ENCODE assay signal across 31 cellular contexts in genomic region chr3:13856006-13856405, GRCh38. TPM values are rescaled to one million over a fixed set of nuclear protein-coding genes. Genes with fewer than 3 reads are reported as not detected.
"Had no signal": no experiment of that assay in that cellular context is flagged by ENCODE, and none has a peak within 500 bp of the region (broad histone marks: within the 10 kb centered on the region; RNA-seq: fewer than 3 reads in every experiment).

No MANE protein-coding gene starts in this region.

- H3K9me3 ChIP-seq: esophagus squamous epithelium, gastroesophageal sphincter, heart right ventricle had no signal

- H3K27ac ChIP-seq: brain microvascular endothelial cell, esophagus squamous epithelium, gastroesophageal sphincter, heart right ventricle had no signal

- H3K4me3 Mint-ChIP-seq: activated CD4-positive, alpha-beta memory T cell treated with anti-CD3 and anti-CD28 coated beads, Interleukin-2, amount 10 ng/mL, durations not matched to agents 7 days and 5 days; activated CD4-positive, alpha-beta T cell treated with anti-CD3 and anti-CD28 coated beads for 36 hours; activated CD4-positive, alpha-beta T cell treated with anti-CD3 and anti-CD28 coated beads, Interleukin-2, amount 10 ng/mL, durations not matched to agents 24 days and 14 days; activated naive CD8-positive, alpha-beta T cell; activated T-cell treated with anti-CD3 and anti-CD28 coated beads, Interleukin-2, amount 50 U/mL, for 4 hours; activated T-helper 17 cell treated with anti-CD3 and anti-CD28 coated beads, Interleukin-2, amount 50 U/mL, for 72 hours; central memory CD8-positive, alpha-beta T cell; effector memory CD8-positive, alpha-beta T cell had no signal

- H3K27me3 Mint-ChIP-seq: activated CD4-positive, alpha-beta memory T cell treated with anti-CD3 and anti-CD28 coated beads, Interleukin-2, amount 10 ng/mL, durations not matched to agents 7 days and 5 days; activated CD4-positive, alpha-beta T cell treated with anti-CD3 and anti-CD28 coated beads for 36 hours; activated naive CD8-positive, alpha-beta T cell; activated T-helper 17 cell treated with anti-CD3 and anti-CD28 coated beads, Interleukin-2, amount 50 U/mL, for 72 hours had no signal

- DNase-seq: activated CD4-positive, alpha-beta memory T cell treated with anti-CD3 and anti-CD28 coated beads, Interleukin-2, amount 10 ng/mL, durations not matched to agents 7 days and 5 days; activated CD4-positive, alpha-beta T cell treated with anti-CD3 and anti-CD28 coated beads for 36 hours; activated CD4-positive, alpha-beta T cell treated with anti-CD3 and anti-CD28 coated beads, Interleukin-2, amount 10 ng/mL, durations not matched to agents 24 days and 14 days; activated CD4-positive, CD25-positive, alpha-beta regulatory T cell; activated CD4-positive, CD25-positive, alpha-beta regulatory T cell treated with anti-CD3 and anti-CD28 coated beads, Interleukin-2, amount 50 U/mL, for 72 hours; activated CD8-positive, alpha-beta memory T cell treated with anti-CD3 and anti-CD28 coated beads, Interleukin-2, amount 50 U/mL, for 48 hours; activated effector memory CD4-positive, alpha-beta T cell treated with Interleukin-2 at 50 U/mL for 16 hours; activated gamma-delta T cell treated with Interleukin-2 at 50 U/mL for 16 hours; activated naive CD4-positive, alpha-beta T cell treated with anti-CD3 and anti-CD28 coated beads, Interleukin-2, amount 50 U/mL, for 16 hours; activated naive CD4-positive, alpha-beta T cell treated with Interleukin-2 at 50 U/mL for 16 hours; activated T-cell treated with anti-CD3 and anti-CD28 coated beads, Interleukin-2, amount 50 U/mL, for 4 hours; amniotic stem cell; anterior cingulate cortex; brain microvascular endothelial cell; cortex of kidney; dermis blood vessel endothelial cell; effector CD4-positive, alpha-beta T cell; effector memory CD8-positive, alpha-beta T cell; esophagus squamous epithelium; foreskin melanocyte; heart right ventricle; T-helper 1 cell; T-helper 2 cell had no signal

- H3K4me3 ChIP-seq: esophagus squamous epithelium, gastroesophageal sphincter, heart right ventricle had no signal

- H3K9me3 Mint-ChIP-seq: activated CD4-positive, alpha-beta memory T cell treated with anti-CD3 and anti-CD28 coated beads, Interleukin-2, amount 10 ng/mL, durations not matched to agents 7 days and 5 days; activated CD4-positive, alpha-beta T cell treated with anti-CD3 and anti-CD28 coated beads, Interleukin-2, amount 10 ng/mL, durations not matched to agents 24 days and 14 days; activated T-cell treated with anti-CD3 and anti-CD28 coated beads, Interleukin-2, amount 50 U/mL, for 4 hours; activated T-helper 17 cell treated with anti-CD3 and anti-CD28 coated beads, Interleukin-2, amount 50 U/mL, for 72 hours; central memory CD8-positive, alpha-beta T cell; effector memory CD8-positive, alpha-beta T cell had no signal

- H3K27ac Mint-ChIP-seq: activated CD4-positive, alpha-beta memory T cell treated with anti-CD3 and anti-CD28 coated beads, Interleukin-2, amount 10 ng/mL, durations not matched to agents 7 days and 5 days; activated CD4-positive, alpha-beta T cell treated with anti-CD3 and anti-CD28 coated beads for 36 hours; activated naive CD8-positive, alpha-beta T cell; effector memory CD8-positive, alpha-beta T cell had no signal

- H3K36me3 ChIP-seq: brain microvascular endothelial cell, esophagus squamous epithelium, gastroesophageal sphincter, heart right ventricle had no signal

- H3K36me3 Mint-ChIP-seq: activated naive CD8-positive, alpha-beta T cell had no signal

- H3K4me1 ChIP-seq: gastroesophageal sphincter, heart right ventricle had no signal

- H3K27me3 ChIP-seq: brain microvascular endothelial cell had no signal

- ATAC-seq: activated CD4-positive, alpha-beta T cell treated with anti-CD3 and anti-CD28 coated beads for 36 hours; activated T-cell treated with anti-CD3 and anti-CD28 coated beads, Interleukin-2, amount 50 U/mL, for 4 hours; activated T-helper 17 cell treated with anti-CD3 and anti-CD28 coated beads, Interleukin-2, amount 50 U/mL, for 72 hours; effector memory CD8-positive, alpha-beta T cell; gastroesophageal sphincter; heart right ventricle had no signal

RNA-seq across cellular contexts. Expression of gene WNT7A, which starts 23.9 kb away (rescaled TPM):
- total RNA-seq: activated CD4-positive, alpha-beta T cell treated with anti-CD3 and anti-CD28 coated beads, Interleukin-2, amount 10 ng/mL, durations not matched to agents 24 days and 14 days; cardiac septum; fibroblast of lung; fibroblast of villous mesenchyme; glomerular endothelial cell; heart right ventricle had no signal
- polyA plus RNA-seq: fibroblast of lung, heart right ventricle had no signal
